8 cellular contexts compared by ENCODE assay signal in the genomic region with DNA sequence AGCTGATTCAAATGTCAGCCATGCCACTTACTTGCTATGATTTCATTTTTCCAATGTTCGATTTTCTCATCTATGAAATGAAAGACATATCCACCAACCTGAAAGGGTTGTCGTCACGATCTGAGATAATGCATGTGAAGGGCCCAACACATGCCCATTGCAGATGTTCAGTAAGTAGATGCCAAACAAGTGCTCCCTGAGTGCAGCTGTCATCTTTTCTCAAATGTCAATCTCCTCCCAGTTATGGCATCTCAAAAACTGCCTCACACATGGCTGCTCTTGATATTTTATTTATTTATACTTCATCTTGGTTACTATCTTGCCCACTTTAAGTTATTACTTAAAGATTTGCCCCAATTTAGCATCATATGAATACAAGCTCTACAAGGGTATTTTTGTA.
"Had no signal": no experiment of that assay in that cellular context is flagged by ENCODE, and none has a peak within 500 bp of the region (broad histone marks: within the 10 kb centered on the region; RNA-seq: fewer than 3 reads in every experiment).

No MANE protein-coding gene starts in this region.

- H3K4me3 Mint-ChIP-seq: HFFc6 had no signal

- H3K9me3 Mint-ChIP-seq: HFFc6 had no signal

- H3K27ac Mint-ChIP-seq: HFFc6 had no signal

- FAIRE-seq: K562 had no signal

- DNase-seq: GM23248, GOT3, H7, HFFc6, IMR-90, KG1 had no signal

- ATAC-seq: HCT116, K562 had no signal
